Comparison of ENCODE assay signal across 25 cellular contexts in genomic region chr6:134806151-134806550, GRCh38.
"Had no signal": no experiment of that assay in that cellular context is flagged by ENCODE, and none has a peak within 500 bp of the region (broad histone marks: within the 10 kb centered on the region; RNA-seq: fewer than 3 reads in every experiment).

No MANE protein-coding gene starts in this region.

- H3K4me2 ChIP-seq: hepatocyte had no signal

- ATAC-seq: foreskin keratinocyte; gastroesophageal sphincter; heart left ventricle; left cardiac atrium; left lung; naive thymus-derived CD8-positive, alpha-beta T cell; pancreas; right lobe of liver; stimulated activated naive CD8-positive, alpha-beta T cell treated with anti-CD3 and anti-CD28 coated beads, Interleukin-15, amount 100 ng/mL, for 72 hours had no signal

- H3K9me3 ChIP-seq: gastroesophageal sphincter, heart left ventricle, left lung, pancreas, right lobe of liver, suprapubic skin had no signal

- H3K27ac ChIP-seq: dorsolateral prefrontal cortex, foreskin keratinocyte, gastroesophageal sphincter, heart left ventricle, hepatocyte, left lung, pancreas, right lobe of liver, suprapubic skin had no signal

- H3K4me3 ChIP-seq: dorsolateral prefrontal cortex, gastroesophageal sphincter, heart left ventricle, hepatocyte, left lung, pancreas, right lobe of liver, suprapubic skin had no signal

- H3K36me3 ChIP-seq: gastroesophageal sphincter, heart left ventricle, left lung, pancreas, right lobe of liver, suprapubic skin had no signal

- DNase-seq: cortex of kidney; dorsolateral prefrontal cortex; effector CD4-positive, alpha-beta T cell; foreskin keratinocyte; heart left ventricle; kidney; left cardiac atrium; left lung; mesendoderm; midbrain; naive thymus-derived CD8-positive, alpha-beta T cell; nephron progenitor cell; occipital lobe; pancreas; right lobe of liver; small intestine; stimulated activated CD4-positive, alpha-beta T cell treated with anti-CD3 and anti-CD28 coated beads, Interleukin-15, amount 100 ng/mL, for 24 hours; stimulated activated CD4-positive, alpha-beta T cell treated with anti-CD3 and anti-CD28 coated beads, Interleukin-2, amount 100 ng/mL, for 48 hours; stimulated activated CD8-positive, alpha-beta memory T cell treated with anti-CD3 and anti-CD28 coated beads, Interleukin-4, amount 100 ng/mL, for 48 hours; stimulated activated naive CD4-positive, alpha-beta T cell; stimulated activated naive CD8-positive, alpha-beta T cell treated with anti-CD3 and anti-CD28 coated beads, Interleukin-15, amount 100 ng/mL, for 72 hours; trophoblast cell had no signal

- H3K27me3 ChIP-seq: dorsolateral prefrontal cortex, foreskin keratinocyte, gastroesophageal sphincter, heart left ventricle, hepatocyte, left lung, pancreas, right lobe of liver, suprapubic skin had no signal

- H3K4me1 ChIP-seq: heart left ventricle, left lung, pancreas, right lobe of liver had no signal
